In the genomic region with DNA sequence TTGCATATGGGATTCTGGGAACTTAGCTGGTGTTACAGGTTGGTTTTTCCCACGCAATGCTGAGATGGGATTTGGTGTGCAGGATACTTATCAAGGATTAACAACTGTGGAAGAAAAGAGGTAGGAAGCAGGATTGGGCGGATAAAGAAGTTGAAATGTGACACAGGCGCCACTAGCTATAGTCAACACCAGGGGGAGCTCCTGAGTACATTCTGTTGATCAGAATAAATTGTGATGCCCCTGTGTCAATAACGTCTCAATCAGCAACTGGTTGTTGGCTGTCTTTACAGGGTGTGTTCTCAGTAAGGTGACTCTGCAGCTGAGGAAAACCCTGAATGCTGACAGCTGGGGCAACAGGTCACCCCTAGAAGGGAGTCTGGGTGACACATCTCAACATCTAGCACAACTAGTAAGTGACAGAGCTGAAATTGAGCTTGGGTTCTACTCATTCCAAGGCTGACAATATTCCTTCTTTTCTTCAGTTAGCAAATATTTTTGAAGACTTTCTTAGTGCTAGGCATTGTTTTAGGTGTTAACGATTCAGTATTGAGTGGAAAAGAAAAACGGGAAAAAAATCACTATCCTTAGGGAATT, we compare ENCODE assay signal across 8 cellular contexts.
DNase-seq lines count a peak whose midpoint lies in the region; ATAC-seq and TF ChIP-seq lines count a peak whose summit lies in the region.

No MANE protein-coding gene starts in this region.

- H3K36me3 ChIP-seq in Peyer's patch (no peaks in the 10 kb centered on the region), thyroid gland (no peaks in the 10 kb centered on the region)

- POLR2A ChIA-PET in HEK293T (lab: Yijun Ruan, JAX) = no interaction called here

- TF ChIP-seq POLR2A in Peyer's patch (IDR thresholded peaks at IDR 0.05) (no peak), thyroid gland (IDR thresholded peaks at IDR 0.05) (no peak)

- H3K9me3 ChIP-seq in Peyer's patch (no peaks in the 10 kb centered on the region), thyroid gland (no peaks in the 10 kb centered on the region)

- TF ChIP-seq CTCF in Peyer's patch (IDR thresholded peaks at IDR 0.05) (peak in 5 of 6 experiments; percentile 20 to 59 (median 55)), foreskin fibroblast (IDR thresholded peaks at IDR 0.05; ENCODE audit: low read depth, low read length) (peak; percentile 63), thyroid gland (IDR thresholded peaks at IDR 0.05) (peak in 4 of 6 experiments; percentile 21 to 47 (median 34))

- H3K4me3 ChIP-seq in Peyer's patch (no peak overlapping the region), foreskin fibroblast (ENCODE audit: low read depth in 1 of 2, low read length in 2 of 2) (no peak overlapping the region), thyroid gland (replicated peaks in 1 of 3) (no peak overlapping the region)

- ATAC-seq in HG02610 (IDR thresholded peaks at IDR 0.05; ENCODE audit: unreplicated experiment) = no peak

- intact Hi-C loops in thyroid gland (cut with DNase I) = no loop called here

- CTCF ChIA-PET in HEK293T (lab: Yijun Ruan, JAX) = interaction anchor here (0.6 to 1.4 kb wide), 6 partner anchors 9 to 979 kb away, joined by 3 to 5 read pairs (median 3); no protein-coding TSS in a partner anchor

- H3K4me1 ChIP-seq in Peyer's patch = no peaks in the 10 kb centered on the region
- no peaks in the 10 kb centered on the region for H3K4me1 ChIP-seq in thyroid gland

- DNase-seq in NCI-H510A treated with DMSO at 0.1 percent for 48 hours (lab: John Stamatoyannopoulos, UW) = peak; percentile 1
- no peak for DNase-seq in NCI-H510A (lab: John Stamatoyannopoulos, UW)
- peak; percentile 70 for DNase-seq in HEK293T (ENCODE audit: extremely low spot score)
- DNase-seq in Peyer's patch = peak in 1 of 3 donors; percentile 53
- DNase-seq in foreskin fibroblast = peak; percentile 0 to 1
- DNase-seq in thyroid gland = peak in 1 of 2 donors; percentile 12
- DNase-seq in T-helper 9 cell = no peak

- WGBS in thyroid gland, 2 donors = 64 to 69% methylated on average over 6 of the region's 6 CpGs

- H3K27me3 ChIP-seq in Peyer's patch (no peaks in the 10 kb centered on the region), thyroid gland (no peaks in the 10 kb centered on the region)

- no peak overlapping the region for H3K27ac ChIP-seq in Peyer's patch
- H3K27ac ChIP-seq in thyroid gland = no peak overlapping the region

TF ChIP-seq in HEK293T, 16 proteins besides CTCF, POLR2A, EP300 and RAD21:
- TF ChIP-seq, protein P1, sequence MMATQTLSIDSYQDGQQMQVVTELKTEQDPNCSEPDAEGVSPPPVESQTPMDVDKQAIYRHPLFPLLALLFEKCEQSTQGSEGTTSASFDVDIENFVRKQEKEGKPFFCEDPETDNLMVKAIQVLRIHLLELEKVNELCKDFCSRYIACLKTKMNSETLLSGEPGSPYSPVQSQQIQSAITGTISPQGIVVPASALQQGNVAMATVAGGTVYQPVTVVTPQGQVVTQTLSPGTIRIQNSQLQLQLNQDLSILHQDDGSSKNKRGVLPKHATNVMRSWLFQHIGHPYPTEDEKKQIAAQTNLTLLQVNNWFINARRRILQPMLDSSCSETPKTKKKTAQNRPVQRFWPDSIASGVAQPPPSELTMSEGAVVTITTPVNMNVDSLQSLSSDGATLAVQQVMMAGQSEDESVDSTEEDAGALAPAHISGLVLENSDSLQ (IDR thresholded peaks at IDR 0.05) = peak; percentile 36
- TF ChIP-seq NFRKB (IDR thresholded peaks at IDR 0.05) (no peak), BHLHE40 (IDR thresholded peaks at IDR 0.05; ENCODE audit: borderline replicate concordance) (no peak)

Comparison
In these comparisons a context has a peak if more than half of its experiments do, and no peak if none do; other contexts are left out.
1. DNase-seq: peak in NCI-H510A treated with DMSO at 0.1 percent for 48 hours (single experiment), HEK293T (single experiment) and foreskin fibroblast (2 of 2); none in NCI-H510A (single experiment) and T-helper 9 cell (single experiment).
2. Peak in every context shown above with its lines, with median percentiles within 50 percentile points of each other: CTCF ChIP-seq.